Comparison of ENCODE assay signal across 12 cellular contexts in genomic region chr10:615583-616152, GRCh38.
DNase-seq lines count a peak whose midpoint lies in the region; ATAC-seq and TF ChIP-seq lines count a peak whose summit lies in the region.
"Had no signal": no experiment of that assay in that cellular context is flagged by ENCODE, and none has a peak within 500 bp of the region (broad histone marks: within the 10 kb centered on the region; RNA-seq: fewer than 3 reads in every experiment).

No MANE protein-coding gene starts in this region.

- H3K27me3 ChIP-seq in H9 (ENCODE audit: insufficient read depth, low read length): no peaks in the 10 kb centered on the region

- no peak overlapping the region for H4K8ac ChIP-seq in H9 (replicated peaks; ENCODE audit: insufficient read length, low read depth, low read length)

- H3K14ac ChIP-seq in H9 (ENCODE audit: insufficient read depth, low read length): no peak overlapping the region; the same call in 1 of the 2 replicates

- H3T11ph ChIP-seq in H9 (ENCODE audit: low read length): no peak overlapping the region

- H2BK20ac ChIP-seq in H9 (ENCODE audit: low read depth, low read length, poor library complexity, severe bottlenecking): no peak overlapping the region

- H2BK15ac ChIP-seq in H9 (ENCODE audit: low read depth, low read length): no peak overlapping the region

- H2BK5ac ChIP-seq in H9 (ENCODE audit: insufficient read length, low read length): no peak overlapping the region

- DNase-seq in AG04449 (ENCODE audit: low read depth, low spot score) (peak; percentile 77), M059J (ENCODE audit: low read depth) (peak; percentile 69), choroid plexus epithelial cell (ENCODE audit: low read depth) (peak; percentile 55), mesothelial cell of epicardium (ENCODE audit: low spot score in 2 of 2, unreplicated experiment in 2 of 2) (no peak), erythroblast (lab: John Stamatoyannopoulos, UW) (no peak), H9 (no peak), NCI-H1694 treated with DMSO at 0.1 percent for 48 hours (lab: John Stamatoyannopoulos, UW) (no peak)
- DNase-seq in stimulated activated effector memory CD8-positive, alpha-beta T cell treated with anti-CD3 and anti-CD28 coated beads, Interleukin-12 subunit alpha, Interleukin-12 subunit beta, amount 100 ng/mL, for 72 hours (ENCODE audit: low spot score in 2 of 2): no peak
- DNase-seq: activated gamma-delta T cell, cortex of kidney, NCI-H146 had no signal

- no peak overlapping the region for H2AK5ac ChIP-seq in H9 (ENCODE audit: insufficient read length, low read length)

- CTCF ChIA-PET in AG04449 (lab: Yijun Ruan, JAX): no interaction called here

- WGBS in H9 (ENCODE audit: extremely low coverage, insufficient read length, low lambda C conversion rate): no CpG with 5 or more reads among the region's 13 CpGs

- POLR2A ChIA-PET in AG04449 (lab: Yijun Ruan, JAX): interaction anchor here (0.6 kb wide), 1 partner anchor 15 kb away, joined by 3 read pairs; no protein-coding TSS in a partner anchor

- no peak overlapping the region for H3K27ac ChIP-seq in H9 (ENCODE audit: insufficient read length, low read depth, low read length)

- H3K9ac ChIP-seq in H9 (ENCODE audit: extremely low read depth, insufficient read length, low read length): no peak overlapping the region

- no peak for ATAC-seq in stimulated activated effector memory CD8-positive, alpha-beta T cell treated with anti-CD3 and anti-CD28 coated beads, Interleukin-12 subunit alpha, Interleukin-12 subunit beta, amount 100 ng/mL, for 72 hours

- TF ChIP-seq POLR2A in erythroblast (IDR thresholded peaks at IDR 0.05; ENCODE audit: low read length): no peak

- peaks cover 2% of the 10 kb centered on the region for H4K20me1 ChIP-seq in H9 (ENCODE audit: control insufficient read depth, insufficient read depth, insufficient read length)

- H3K79me1 ChIP-seq in H9 (ENCODE audit: insufficient read depth, low read depth, low read length, poor library complexity, severe bottlenecking): no peaks in the 10 kb centered on the region

- H3K27ac Mint-ChIP-seq in mesothelial cell of epicardium (peak overlapping the region; percentile 88), H9 (peak overlapping the region in 1 of 3 experiments; percentile 69; a peak in 4 of 7 replicates)
- no peak overlapping the region for H3K27ac Mint-ChIP-seq in stimulated activated effector memory CD8-positive, alpha-beta T cell treated with anti-CD3 and anti-CD28 coated beads, Interleukin-12 subunit alpha, Interleukin-12 subunit beta, amount 100 ng/mL, for 72 hours
- H3K27ac Mint-ChIP-seq: memory B cell had no signal

- H3K27me3 Mint-ChIP-seq in mesothelial cell of epicardium (ENCODE audit: low read depth) (no peaks in the 10 kb centered on the region), H9 (ENCODE audit: low read depth) (no peaks in the 10 kb centered on the region)

- no peak overlapping the region for H4K5ac ChIP-seq in H9 (ENCODE audit: insufficient read length, low read depth, low read length)

- H3K18ac ChIP-seq in H9 (ENCODE audit: insufficient read length, low read depth, low read length): no peak overlapping the region

- peaks cover 89% of the 10 kb centered on the region for H3K4me1 Mint-ChIP-seq in mesothelial cell of epicardium
- H3K4me1 Mint-ChIP-seq in H9: peaks cover 44% of the 10 kb centered on the region in 2 experiments
- peaks cover 10% of the 10 kb centered on the region for H3K4me1 Mint-ChIP-seq in stimulated activated effector memory CD8-positive, alpha-beta T cell treated with anti-CD3 and anti-CD28 coated beads, Interleukin-12 subunit alpha, Interleukin-12 subunit beta, amount 100 ng/mL, for 72 hours

- no peaks in the 10 kb centered on the region for H3K9me3 ChIP-seq in H9 (ENCODE audit: control insufficient read depth, low read depth, low read length)

- H3K4me2 ChIP-seq in H9 (ENCODE audit: insufficient read depth, insufficient read length, low read length): no peak overlapping the region

- no peak overlapping the region for H2BK120ac ChIP-seq in H9 (ENCODE audit: low read depth, low read length, poor library complexity, severe bottlenecking)

- H3K23ac ChIP-seq in H9 (ENCODE audit: insufficient read length, low read depth, low read length): no peak overlapping the region

- H3K4me3 ChIP-seq in AG04449 (ENCODE audit: low read depth, low read length) (no peak overlapping the region), choroid plexus epithelial cell (ENCODE audit: low read depth, low read length) (no peak overlapping the region)

- no peak overlapping the region for H3K56ac ChIP-seq in H9 (ENCODE audit: insufficient read length, low read depth, low read length)

- no peak overlapping the region for H2BK12ac ChIP-seq in H9 (ENCODE audit: insufficient read length, low read depth, low read length)

- no peak overlapping the region for H3K4ac ChIP-seq in H9 (ENCODE audit: low read depth, low read length)

- H3K4me3 Mint-ChIP-seq in mesothelial cell of epicardium: no peak overlapping the region
- no peak overlapping the region for H3K4me3 Mint-ChIP-seq in H9
- no peak overlapping the region for H3K4me3 Mint-ChIP-seq in stimulated activated effector memory CD8-positive, alpha-beta T cell treated with anti-CD3 and anti-CD28 coated beads, Interleukin-12 subunit alpha, Interleukin-12 subunit beta, amount 100 ng/mL, for 72 hours
- H3K4me3 Mint-ChIP-seq: memory B cell had no signal

- no peaks in the 10 kb centered on the region for H3K79me2 ChIP-seq in H9 (ENCODE audit: insufficient read depth, low read length)

- peaks cover 9% of the 10 kb centered on the region; the same call in 1 of the 2 replicates for H3K4me1 ChIP-seq in H9 (ENCODE audit: insufficient read depth, low read length)

- H3K23me2 ChIP-seq in H9 (ENCODE audit: insufficient read length, low read depth, low read length, poor library complexity, severe bottlenecking): no peaks in the 10 kb centered on the region

- no peak overlapping the region for H4K91ac ChIP-seq in H9 (ENCODE audit: insufficient read length, low read depth, low read length)

- no peaks in the 10 kb centered on the region for H3K9me3 Mint-ChIP-seq in mesothelial cell of epicardium
- H3K9me3 Mint-ChIP-seq in H9: no peaks in the 10 kb centered on the region
- H3K9me3 Mint-ChIP-seq in stimulated activated effector memory CD8-positive, alpha-beta T cell treated with anti-CD3 and anti-CD28 coated beads, Interleukin-12 subunit alpha, Interleukin-12 subunit beta, amount 100 ng/mL, for 72 hours: peaks cover 6% of the 10 kb centered on the region
- H3K9me3 Mint-ChIP-seq: memory B cell had no signal

- H3K36me3 Mint-ChIP-seq in mesothelial cell of epicardium: no peaks in the 10 kb centered on the region
- no peaks in the 10 kb centered on the region; a peak in 1 of 7 replicates for H3K36me3 Mint-ChIP-seq in H9 (ENCODE audit: insufficient read depth in 1 of 3, low read depth in 3 of 3)
- H3K36me3 Mint-ChIP-seq in stimulated activated effector memory CD8-positive, alpha-beta T cell treated with anti-CD3 and anti-CD28 coated beads, Interleukin-12 subunit alpha, Interleukin-12 subunit beta, amount 100 ng/mL, for 72 hours: no peaks in the 10 kb centered on the region
- H3K36me3 Mint-ChIP-seq: memory B cell had no signal

- TF ChIP-seq CTCF in AG04449 (IDR thresholded peaks at IDR 0.05; ENCODE audit: insufficient read depth, low read length, missing control alignments) (no peak), choroid plexus epithelial cell (conservative IDR thresholded peaks at IDR 0.05; ENCODE audit: low read depth, low read length) (no peak), mesothelial cell of epicardium (IDR thresholded peaks at IDR 0.05; ENCODE audit: unreplicated experiment) (no peak), H9 (conservative IDR thresholded peaks at IDR 0.05) (no peak)

- no peak overlapping the region for H2AFZ ChIP-seq in H9 (ENCODE audit: low read length)

Comparison
In these comparisons a context has a peak if more than half of its experiments do, and no peak if none do; other contexts are left out.
1. DNase-seq: peak in AG04449 (single experiment), M059J (single experiment) and choroid plexus epithelial cell (single experiment); none in mesothelial cell of epicardium (0 of 2), erythroblast (0 of 2), H9 (single experiment), stimulated activated effector memory CD8-positive, alpha-beta T cell treated with anti-CD3 and anti-CD28 coated beads, Interleukin-12 subunit alpha, Interleukin-12 subunit beta, amount 100 ng/mL, for 72 hours (0 of 2) and NCI-H1694 treated with DMSO at 0.1 percent for 48 hours (single experiment).